Comparison of ENCODE assay signal across 15 cellular contexts in the genomic region with DNA sequence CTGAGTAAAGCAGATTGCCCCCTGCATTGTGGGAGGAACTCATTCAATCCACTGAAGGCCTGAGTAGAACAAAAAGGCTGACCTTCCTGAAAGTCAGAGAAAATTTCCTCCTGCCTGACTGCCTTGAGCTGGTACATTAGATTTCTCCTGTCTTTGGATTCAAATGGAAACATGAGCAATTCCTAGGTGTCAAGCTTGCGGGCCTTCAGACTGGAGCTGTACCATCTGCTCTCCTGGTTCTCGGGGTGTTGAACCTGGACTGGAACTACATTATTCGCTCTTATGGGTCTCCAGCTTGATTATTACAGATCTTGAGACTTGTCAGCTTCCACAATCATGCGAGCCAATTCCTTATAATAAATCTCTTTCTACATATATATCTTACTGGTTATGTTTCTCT.
A peak's percentile ranks its signal among the peaks of the same experiment; 100 is the strongest.
DNase-seq lines count a peak whose midpoint lies in the region; ATAC-seq and TF ChIP-seq lines count a peak whose summit lies in the region.
"Had no signal": no experiment of that assay in that cellular context is flagged by ENCODE, and none has a peak within 500 bp of the region (broad histone marks: within the 10 kb centered on the region; RNA-seq: fewer than 3 reads in every experiment).

No MANE protein-coding gene starts in this region.

- no peak overlapping the region for H3K27ac Mint-ChIP-seq in neural progenitor cell
- H3K27ac Mint-ChIP-seq: CD14-positive monocyte; CD4-positive, alpha-beta memory T cell had no signal

- no peaks in the 10 kb centered on the region for H3K36me3 Mint-ChIP-seq in neural progenitor cell
- H3K36me3 Mint-ChIP-seq: CD14-positive monocyte; CD4-positive, alpha-beta memory T cell had no signal

- peaks cover 10% of the 10 kb centered on the region for H3K4me1 Mint-ChIP-seq in neural progenitor cell
- H3K4me1 Mint-ChIP-seq: CD14-positive monocyte; CD4-positive, alpha-beta memory T cell had no signal

- no peaks in the 10 kb centered on the region for H3K36me3 ChIP-seq in neural progenitor cell
- H3K36me3 ChIP-seq: BLaER1, HAP-1 had no signal

- TF ChIP-seq CTCF in neural progenitor cell (IDR thresholded peaks at IDR 0.05), result no peak

- peaks cover 2% of the 10 kb centered on the region for H3K4me1 ChIP-seq in neural progenitor cell
- H3K4me1 ChIP-seq: BLaER1, HAP-1 had no signal

- H3K4me3 Mint-ChIP-seq in neural progenitor cell, result no peak overlapping the region
- H3K4me3 Mint-ChIP-seq: CD14-positive monocyte; CD4-positive, alpha-beta memory T cell had no signal

- no peaks in the 10 kb centered on the region for H3K27me3 ChIP-seq in neural progenitor cell
- H3K27me3 ChIP-seq: BLaER1 had no signal

- H4K20me1 ChIP-seq in neural progenitor cell (ENCODE audit: low read depth), result no peaks in the 10 kb centered on the region
- H4K20me1 ChIP-seq: BLaER1 had no signal

- H2AFZ ChIP-seq in neural progenitor cell (replicated peaks), result no peak overlapping the region

- DNase-seq in DMS 273 (lab: John Stamatoyannopoulos, UW; ENCODE audit: unreplicated experiment) (peak; percentile 88), NCI-H69 (lab: John Stamatoyannopoulos, UW) (peak; percentile 48), cerebellum (ENCODE audit: low spot score) (peak; percentile 58), neural progenitor cell (ENCODE audit: low spot score) (peak; percentile 11), NCI-H128 (lab: John Stamatoyannopoulos, UW; ENCODE audit: unreplicated experiment) (no peak)
- no peak for DNase-seq in activated naive CD4-positive, alpha-beta T cell treated with anti-CD3 and anti-CD28 coated beads, Interleukin-2, amount 50 U/mL, for 16 hours
- DNase-seq: 8988T; CD4-positive, alpha-beta memory T cell; DND-41; EL had no signal

- H3K79me2 ChIP-seq in neural progenitor cell (ENCODE audit: low read depth), result no peaks in the 10 kb centered on the region

- ATAC-seq in HG02970 (IDR thresholded peaks at IDR 0.05; ENCODE audit: low FRiP score, unreplicated experiment), result no peak
- ATAC-seq in HG03354 (IDR thresholded peaks at IDR 0.05; ENCODE audit: poor library complexity, severe bottlenecking, unreplicated experiment), result no peak

- no peak overlapping the region for H3K4me2 ChIP-seq in neural progenitor cell
- H3K4me2 ChIP-seq: BLaER1 had no signal

- H3K9me3 Mint-ChIP-seq in neural progenitor cell, result no peaks in the 10 kb centered on the region

- H3K27ac ChIP-seq in neural progenitor cell, result no peak overlapping the region
- H3K27ac ChIP-seq: BLaER1 had no signal

- no peaks in the 10 kb centered on the region for H3F3A ChIP-seq in neural progenitor cell (ENCODE audit: low read depth)

- H3K9ac ChIP-seq in neural progenitor cell, result no peak overlapping the region
- H3K9ac ChIP-seq: BLaER1 had no signal

- H3K4me3 ChIP-seq in neural progenitor cell, result no peak overlapping the region
- H3K4me3 ChIP-seq: BLaER1, HAP-1 had no signal

- H3K9me3 ChIP-seq in neural progenitor cell (ENCODE audit: low read depth), result no peaks in the 10 kb centered on the region
- H3K9me3 ChIP-seq: BLaER1, HAP-1 had no signal

- H3K27me3 Mint-ChIP-seq in neural progenitor cell (ENCODE audit: insufficient read depth, low read depth), result no peaks in the 10 kb centered on the region
- H3K27me3 Mint-ChIP-seq: CD4-positive, alpha-beta memory T cell had no signal

Comparison
In these comparisons a context has a peak if more than half of its experiments do, and no peak if none do; other contexts are left out.
1. DNase-seq: peak in DMS 273 (single experiment), NCI-H69 (single experiment), cerebellum (single experiment) and neural progenitor cell (single experiment); none in activated naive CD4-positive, alpha-beta T cell treated with anti-CD3 and anti-CD28 coated beads, Interleukin-2, amount 50 U/mL, for 16 hours (single experiment) and NCI-H128 (single experiment).